Comparison of ENCODE assay signal across 8 cellular contexts in genomic region chr1:163320891-163321290, GRCh38. TPM values are rescaled to one million over a fixed set of nuclear protein-coding genes. Genes with fewer than 3 reads are reported as not detected.
DNase-seq lines count a peak whose midpoint lies in the region; FAIRE-seq and TF ChIP-seq lines count a peak whose summit lies in the region.

No MANE protein-coding gene starts in this region.

- TF ChIP-seq CTCF in D721Med (IDR thresholded peaks at IDR 0.05; ENCODE audit: insufficient read depth, missing control alignments) (no peak), OCI-LY7 (conservative IDR thresholded peaks at IDR 0.05; ENCODE audit: low read length) (no peak), endothelial cell of umbilical vein (IDR thresholded peaks at IDR 0.05; ENCODE audit: extremely low read depth in 1 of 2, insufficient read depth in 1 of 2, low read depth in 1 of 2, low read length in 2 of 2) (no peak), neutrophil (IDR thresholded peaks at IDR 0.05) (no peak)

- H3K27me3 ChIP-seq in endothelial cell of umbilical vein (ENCODE audit: control insufficient read depth in 2 of 2, insufficient read depth in 2 of 2, low read length in 2 of 2) (no peaks in the 10 kb centered on the region), neutrophil (no peaks in the 10 kb centered on the region)

- peaks cover 57% of the 10 kb centered on the region for H3K36me3 ChIP-seq in OCI-LY7 (ENCODE audit: insufficient read depth, low read length)
- H3K36me3 ChIP-seq in endothelial cell of umbilical vein (ENCODE audit: control insufficient read depth in 2 of 2, extremely low read depth in 1 of 2, insufficient read depth in 2 of 2, low read length in 2 of 2) = peaks cover 0 to 2% of the 10 kb centered on the region in 2 experiments
- no peaks in the 10 kb centered on the region for H3K36me3 ChIP-seq in neutrophil

- CTCF ChIA-PET in OCI-LY7 (lab: Charles Lee; ENCODE audit: unreplicated experiment) (no interaction called here), endothelial cell of umbilical vein (lab: Charles Lee) (interaction anchor here (1.4 kb wide), 1 partner anchor 467 kb away, joined by 5 read pairs; no protein-coding TSS in a partner anchor)

- no peaks in the 10 kb centered on the region for H4K20me1 ChIP-seq in OCI-LY7 (ENCODE audit: insufficient read depth, low read length)
- H4K20me1 ChIP-seq in endothelial cell of umbilical vein (replicated peaks; ENCODE audit: control insufficient read depth, extremely low read depth, insufficient read depth, low read length) = no peaks in the 10 kb centered on the region

- no peak for TF ChIP-seq POLR2A in endothelial cell of umbilical vein (IDR thresholded peaks at IDR 0.05; ENCODE audit: low read depth, low read length)

- BruUV-seq in OCI-LY7 (replicated peaks; lab: Mats Ljungman, UMichigan) = no TSS peak
- BruUV-seq in endothelial cell of umbilical vein (replicated peaks; lab: Mats Ljungman, UMichigan) = no TSS peak

- H3K79me2 ChIP-seq in OCI-LY7 (ENCODE audit: insufficient read depth, low read depth, low read length) = peaks cover 51% of the 10 kb centered on the region
- peaks cover 45% of the 10 kb centered on the region for H3K79me2 ChIP-seq in endothelial cell of umbilical vein (ENCODE audit: control insufficient read depth, insufficient read depth, low read length)

- H2AFZ ChIP-seq in OCI-LY7 (ENCODE audit: low read length) = peak overlapping the region; percentile 75; the same call in 1 of the 2 replicates
- H2AFZ ChIP-seq in endothelial cell of umbilical vein (ENCODE audit: low read depth, low read length) = peak overlapping the region; percentile 54

- POLR2A ChIA-PET in OCI-LY7 (lab: Charles Lee) = interaction anchor here (2.5 kb wide), 1 partner anchor 11 kb away, joined by 12 read pairs; no protein-coding TSS in a partner anchor
- POLR2A ChIA-PET in endothelial cell of umbilical vein (lab: Charles Lee) = interaction anchor here (1.2 kb wide), 1 partner anchor 118 kb away, joined by 3 read pairs; the partner anchor contains the start of gene RGS5

- peak overlapping the region; percentile 90 for H3K9ac ChIP-seq in endothelial cell of umbilical vein (replicated peaks; ENCODE audit: extremely low read depth, insufficient read depth, low read length)

- dilution Hi-C loops in endothelial cell of umbilical vein (cut with MboI; ENCODE audit: extremely low pct_ligation_motif_present, low sequenced_read_pairs) = no loop called here

- H3K27ac ChIP-seq in OCI-LY7 (ENCODE audit: low read depth, low read length, poor library complexity, severe bottlenecking) = peak overlapping the region; percentile 94
- H3K27ac ChIP-seq in endothelial cell of umbilical vein (ENCODE audit: insufficient read depth, low read depth, low read length) = peak overlapping the region; percentile 71
- H3K27ac ChIP-seq in neutrophil = peak overlapping the region; percentile 65

- DNase-seq in D721Med (ENCODE audit: insufficient read length, low spot score) = no peak
- DNase-seq in OCI-LY7 (ENCODE audit: low spot score) = no peak
- DNase-seq in endothelial cell of umbilical vein (ENCODE audit: low read depth, low spot score) = no peak
- no peak for DNase-seq in SHP77 treated with DMSO at 0.1 percent for 48 hours (lab: John Stamatoyannopoulos, UW)
- DNase-seq in activated CD4-positive, CD25-positive, alpha-beta regulatory T cell treated with anti-CD3 and anti-CD28 coated beads, Interleukin-2, amount 50 U/mL, for 72 hours = no peak
- DNase-seq in NCI-H1105 (lab: John Stamatoyannopoulos, UW) = no peak
- no peak for DNase-seq in activated CD4-positive, alpha-beta T cell treated with anti-CD3 and anti-CD28 coated beads for 48 hours

- H3K9me3 ChIP-seq in OCI-LY7 (ENCODE audit: low read length) = no peaks in the 10 kb centered on the region
- no peaks in the 10 kb centered on the region for H3K9me3 ChIP-seq in endothelial cell of umbilical vein (replicated peaks; ENCODE audit: control insufficient read depth, insufficient read depth, low read length)
- no peaks in the 10 kb centered on the region for H3K9me3 ChIP-seq in neutrophil

- FAIRE-seq in D721Med (lab: Jason Lieb, UNC) (peak; percentile 60), endothelial cell of umbilical vein (lab: Jason Lieb, UNC) (no peak)

- peak overlapping the region; percentile 85 for H3K4me2 ChIP-seq in OCI-LY7 (ENCODE audit: low read length)
- peak overlapping the region; percentile 88 for H3K4me2 ChIP-seq in endothelial cell of umbilical vein (ENCODE audit: insufficient read depth, low read length)

- peak overlapping the region; percentile 85 for H3K4me3 ChIP-seq in OCI-LY7 (ENCODE audit: low read depth, low read length, poor library complexity, severe bottlenecking)
- H3K4me3 ChIP-seq in endothelial cell of umbilical vein (replicated peaks in 1 of 3; ENCODE audit: insufficient read depth in 1 of 3, low read depth in 1 of 3, low read length in 3 of 3) = peak overlapping the region; percentile 56 to 93 (median 60)
- H3K4me3 ChIP-seq in neutrophil (ENCODE audit: low read depth in 1 of 2, low read length in 1 of 2) = peak overlapping the region; percentile 76 to 77

- intact Hi-C loops in OCI-LY7 (cut with micrococcal nuclease; ENCODE audit: unreplicated experiment) = loop anchor here (5.0 kb wide), 1 partner anchor 824 kb away; the partner anchor contains the start of gene UHMK1
- intact Hi-C loops in endothelial cell of umbilical vein (cut with micrococcal nuclease) = loop anchor here (1.0 to 10.0 kb wide), 3 partner anchors 120 to 706 kb away; no protein-coding TSS in a partner anchor

- H3K9me1 ChIP-seq in endothelial cell of umbilical vein (replicated peaks; ENCODE audit: control insufficient read depth, extremely low read depth, insufficient read depth, low read length) = no peaks in the 10 kb centered on the region

- no peaks in the 10 kb centered on the region for H3K9me2 ChIP-seq in OCI-LY7 (ENCODE audit: insufficient read depth, low read length)

- peaks cover 22% of the 10 kb centered on the region for H3K4me1 ChIP-seq in OCI-LY7 (ENCODE audit: insufficient read depth, low read length, poor library complexity, severe bottlenecking)
- H3K4me1 ChIP-seq in endothelial cell of umbilical vein (ENCODE audit: control insufficient read depth, extremely low read depth, insufficient read depth, low read length) = peaks cover 23% of the 10 kb centered on the region
- H3K4me1 ChIP-seq in neutrophil (ENCODE audit: control insufficient read depth in 1 of 2, insufficient read depth in 1 of 2, low read depth in 1 of 2, low read length in 1 of 2) = peaks cover 13 to 16% of the 10 kb centered on the region in 2 experiments

TF ChIP-seq in endothelial cell of umbilical vein, 7 proteins besides CTCF, POLR2A, EP300 and RAD21:
- no peak for TF ChIP-seq GATA2 (IDR thresholded peaks at IDR 0.05; ENCODE audit: insufficient read depth, insufficient read length, low read depth, low read length)
- no peak for TF ChIP-seq MYC (IDR thresholded peaks at IDR 0.05; ENCODE audit: low read depth, low read length)
- TF ChIP-seq FOS (IDR thresholded peaks at IDR 0.05; ENCODE audit: borderline replicate concordance, insufficient read depth, low read length) = no peak
- no peak for TF ChIP-seq JUN (IDR thresholded peaks at IDR 0.05; ENCODE audit: borderline replicate concordance, insufficient read depth, insufficient read length, low read depth)
TF ChIP-seq in endothelial cell of umbilical vein: peak in this region for 0.

RNA-seq across cellular contexts. Expression of gene NUF2, which starts 0.9 kb away (rescaled TPM):
- total RNA-seq in OCI-LY7 (2014; rRNA removed; shearing (Covaris generic)) = 76.2 and 86.1 TPM in 2 replicates
- 92.5 and 102 TPM in 2 replicates for total RNA-seq in OCI-LY7 (2022)
- total RNA-seq in endothelial cell of umbilical vein = 38.6 and 38.7 TPM in 2 replicates
- 10.4 and 14.3 TPM in 2 replicates for polyA plus RNA-seq in endothelial cell of umbilical vein
- 13.3 and 13.5 TPM in 2 replicates for polyA plus RNA-seq in endothelial cell of umbilical vein (2011; cell fraction: cytosol; rRNA removed)
- polyA plus RNA-seq in endothelial cell of umbilical vein (2011; cell fraction: nucleus; rRNA removed) = 37.0 and 87.4 TPM in 2 replicates
- polyA plus RNA-seq in endothelial cell of umbilical vein (2012) = 10.6 and 26.0 TPM in 2 replicates
- 6.0 and 8.8 TPM in 2 replicates for polyA minus RNA-seq in endothelial cell of umbilical vein
- 12.5 TPM for polyA minus RNA-seq in endothelial cell of umbilical vein (2011; cell fraction: cytosol; rRNA and poly(A)+ RNA removed)
- 17.8 and 41.2 TPM in 2 replicates for polyA minus RNA-seq in endothelial cell of umbilical vein (2011; cell fraction: nucleus; rRNA and poly(A)+ RNA removed)
